In the genomic region with DNA sequence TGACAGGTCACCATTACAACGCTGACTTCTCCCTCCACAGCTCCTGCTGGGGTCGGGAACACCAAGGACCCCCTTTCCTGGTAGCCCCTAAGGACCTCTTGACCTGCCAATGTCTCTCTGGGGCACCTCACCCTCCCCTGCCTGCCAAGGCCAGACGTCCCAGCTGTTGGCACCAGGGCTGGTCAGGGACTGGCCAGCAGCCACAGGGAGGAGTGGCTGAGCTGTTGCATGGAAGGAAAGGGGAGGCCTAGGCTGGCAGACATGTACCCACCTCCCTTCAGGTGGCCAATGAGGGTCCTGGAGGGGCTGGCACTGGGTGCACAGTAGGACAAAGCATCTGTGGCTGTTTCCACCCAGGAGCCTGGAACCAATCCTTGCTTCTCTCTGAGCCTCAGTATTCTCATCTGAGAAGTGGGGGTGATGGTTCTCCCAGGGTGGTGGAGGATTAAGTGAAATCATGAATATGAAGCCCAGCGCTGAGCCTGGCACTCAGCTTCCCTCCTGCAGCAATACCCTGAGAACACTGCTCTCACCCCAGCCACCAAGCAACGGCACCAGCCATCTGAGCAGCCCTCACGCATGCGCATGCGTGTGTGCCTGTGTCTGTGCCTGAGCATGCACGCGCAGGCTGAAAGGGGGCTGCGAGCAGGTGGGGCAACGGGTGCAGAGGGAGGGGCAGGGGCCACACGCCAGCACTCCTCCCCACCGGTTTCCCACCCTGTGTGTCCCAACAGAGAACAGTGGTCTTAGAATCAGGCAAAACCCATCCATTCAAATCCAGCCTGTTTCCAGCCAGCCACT, we compare ENCODE assay signal across 1 cellular context.
TF ChIP-seq lines count a peak whose summit lies in the region.

No MANE protein-coding gene starts in this region.

TF ChIP-seq in HepG2, 621 proteins besides CTCF, POLR2A, EP300 and RAD21:
- TF ChIP-seq ZNF629 (CRISPR knock-in tag; conservative IDR thresholded peaks at IDR 0.05) (peak; percentile 70), MXI1 (IDR thresholded peaks at IDR 0.05; ENCODE audit: borderline replicate concordance, low read depth, low read length) (no peak)
